Comparison of ENCODE assay signal across 8 cellular contexts in the genomic region with DNA sequence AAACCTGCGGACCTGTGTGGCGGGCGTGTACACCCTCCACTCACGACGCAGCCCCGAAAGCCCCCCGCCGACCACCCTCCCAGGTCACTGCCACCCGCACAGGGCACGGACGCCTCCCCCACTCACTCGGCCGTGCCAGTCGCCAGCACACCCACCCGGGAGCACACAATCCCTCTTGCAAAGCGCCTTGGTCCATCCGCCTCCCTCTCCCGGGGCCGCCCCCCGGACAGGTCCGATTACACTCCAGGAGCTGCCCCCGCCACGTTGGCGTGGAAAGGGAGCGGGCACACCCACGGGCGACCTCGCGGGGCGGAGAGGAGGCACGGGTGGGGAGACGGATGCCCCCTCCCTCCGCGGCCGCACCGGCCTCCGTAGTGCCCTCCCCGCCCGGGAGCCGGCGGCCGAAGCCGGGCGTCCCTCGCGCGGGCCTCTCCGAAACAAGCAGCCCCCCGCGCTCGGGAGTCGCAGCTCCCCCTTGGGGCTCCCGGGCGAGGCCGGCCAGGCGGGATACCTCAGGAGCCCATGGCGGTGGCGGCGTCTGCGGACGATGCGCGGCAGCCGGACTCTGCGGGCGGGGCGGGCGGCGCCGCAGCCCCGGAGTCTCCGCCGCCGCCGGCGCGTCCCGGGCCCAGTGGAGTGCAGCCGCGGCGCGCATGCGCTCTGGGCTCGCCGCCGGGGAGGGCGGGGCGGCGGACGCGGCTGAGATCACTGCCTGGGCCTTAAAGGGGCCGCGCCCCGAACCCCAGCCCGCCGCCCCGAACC. TPM values are rescaled to one million over a fixed set of nuclear protein-coding genes. Genes with fewer than 3 reads are reported as not detected.
DNase-seq lines count a peak whose midpoint lies in the region; ATAC-seq and TF ChIP-seq lines count a peak whose summit lies in the region.

Gene TMEM184B (minus strand): TSS at position 638 of the 762 bp plus-strand sequence. CDS start 25,049 bp downstream, outside the sequence.

- peak; percentile 54 for ATAC-seq in GM19395 (IDR thresholded peaks at IDR 0.05; ENCODE audit: unreplicated experiment)
- ATAC-seq in heart right ventricle, result peak; percentile 86 to 97 (median 92)

- H3K4me1 Mint-ChIP-seq in CD14-positive monocyte, result peaks cover 34% of the 10 kb centered on the region

- no peak for TF ChIP-seq CTCF in CD14-positive monocyte (IDR thresholded peaks at IDR 0.05)
- TF ChIP-seq CTCF in heart right ventricle (IDR thresholded peaks at IDR 0.05), result no peak
- no peak for TF ChIP-seq CTCF in transverse colon (IDR thresholded peaks at IDR 0.05)

- no peaks in the 10 kb centered on the region for H3K9me3 Mint-ChIP-seq in CD14-positive monocyte

- H3K4me3 ChIP-seq in heart right ventricle (peak within 1 kb of the TSS; percentile 87 to 100 (median 96)), transverse colon (peak within 1 kb of the TSS; percentile 81 to 96 (median 89))

- H3K36me3 Mint-ChIP-seq in CD14-positive monocyte, result peaks cover 0 to 8% of the 10 kb centered on the region in 2 donors

- H3K4me1 ChIP-seq in heart right ventricle, result peaks cover 22 to 61% (median 51%) of the 10 kb centered on the region in 9 donors
- H3K4me1 ChIP-seq in transverse colon, result peaks cover 18 to 41% (median 28%) of the 10 kb centered on the region in 4 donors

- H3K36me3 ChIP-seq in heart right ventricle, result no peaks in the 10 kb centered on the region
- H3K36me3 ChIP-seq in transverse colon, result no peaks in the 10 kb centered on the region

- H3K4me3 Mint-ChIP-seq in CD14-positive monocyte, result peak within 1 kb of the TSS; percentile 90 to 94

- intact Hi-C loops in CD14-positive monocyte (cut with micrococcal nuclease) (no loop called here), heart right ventricle (cut with DNase I) (loop anchor here in 8 of 10 donors (2.0 to 5.0 kb wide), 4 partner anchors 40 to 45 kb away; partner anchors contain the start of gene CSNK1E (in 3 of the 8)), posterior vena cava (cut with DNase I) (no loop called here), transverse colon (cut with DNase I; ENCODE audit: low total_unique reads) (loop anchor here (10.0 kb wide), 1 partner anchor 68 kb away; the partner anchor contains the start of gene MAFF)

- in situ Hi-C loops in KBM-7 (cut with MboI; ENCODE audit: low pct_unique_long_range_greater_than_20kb, low sequenced_read_pairs) (no loop called here), transverse colon (cut with MboI; ENCODE audit: low pct_ligation_motif_present in 1 of 4, low pct_unique_long_range_greater_than_20kb in 1 of 4, low sequenced_read_pairs in 3 of 4) (no loop called here)

- H3K27me3 ChIP-seq in heart right ventricle (no peaks in the 10 kb centered on the region), transverse colon (no peaks in the 10 kb centered on the region)

- peaks cover 8 to 22% (median 8%) of the 10 kb centered on the region in 3 donors for H3K27me3 Mint-ChIP-seq in CD14-positive monocyte (ENCODE audit: low read depth in 3 of 3)

- DNase-seq in CD14-positive monocyte (ENCODE audit: low spot score) (peak; percentile 60), KBM-7 (peak; percentile 60), T-helper 1 cell (peak; percentile 70 to 87 (median 73)), heart right ventricle (peak; percentile 71 to 84), posterior vena cava (ENCODE audit: low spot score) (peak; percentile 94), transverse colon (peak; percentile 83)

- TF ChIP-seq POLR2A in transverse colon (IDR thresholded peaks at IDR 0.05), result peak; percentile 51

- 0 to 2% (median 0%) methylated on average over 65 to 97 of the region's 97 CpGs for WGBS in adipose tissue, 3 donors
- WGBS in heart right ventricle, 2 donors, result 1% methylated on average over 71 to 96 of the region's 97 CpGs
- 0% methylated on average over 35 of the region's 97 CpGs; no CpG with 5 or more reads in 1 of the 2 donors for WGBS in transverse colon (ENCODE audit: low coverage in 1 of 2), 2 donors

- peak within 1 kb of the TSS; percentile 33 to 98 (median 89) for H3K27ac Mint-ChIP-seq in CD14-positive monocyte

- H3K9me3 ChIP-seq in heart right ventricle (no peaks in the 10 kb centered on the region), transverse colon (no peaks in the 10 kb centered on the region)

- no peak for TF ChIP-seq EP300 in transverse colon (IDR thresholded peaks at IDR 0.05; ENCODE audit: low read depth)

- H3K27ac ChIP-seq in adipose tissue (ENCODE audit: low read depth, low read length), result peak within 1 kb of the TSS; percentile 40
- H3K27ac ChIP-seq in heart right ventricle, result peak within 1 kb of the TSS; percentile 89 to 99 (median 97)
- H3K27ac ChIP-seq in transverse colon, result peak within 1 kb of the TSS; percentile 90 to 97 (median 92)

RNA-seq across cellular contexts. Expression of gene TMEM184B, which starts in this region (rescaled TPM):
- 10 to 100 TPM in 1 of 2 donors, 1 to 10 TPM in 1; 7.4 to 10.6 TPM for polyA plus RNA-seq in CD14-positive monocyte
- 10 to 100 TPM; 14.0 to 50.2 (median 37.3) TPM for polyA plus RNA-seq in adipose tissue
- 10 to 100 TPM; 36.2 to 51.6 (median 46.1) TPM for total RNA-seq in heart right ventricle
- 10 to 100 TPM; 20.8 to 29.7 TPM for polyA plus RNA-seq in heart right ventricle
- total RNA-seq in posterior vena cava, result 10 to 100 TPM; 42.9 to 49.7 TPM
- total RNA-seq in transverse colon, result 10 to 100 TPM; 18.7 to 88.4 (median 41.1) TPM

Comparison
In these comparisons a context has a peak if more than half of its experiments do, and no peak if none do; other contexts are left out.
1. Peak in every context shown above with its lines: DNase-seq, ATAC-seq, H3K4me3 ChIP-seq and H3K27ac ChIP-seq.
2. H3K27ac ChIP-seq: peak in every context shown above with its lines; median percentile 97 in heart right ventricle; 92 in transverse colon; 40 in adipose tissue.
3. intact Hi-C loops: an anchor here in heart right ventricle (2.0 to 5.0 kb wide) and transverse colon (10.0 kb wide); none called in CD14-positive monocyte and posterior vena cava.